In genomic region chr22:38214248-38215056, GRCh38 we compare ENCODE assay signal across 1 cellular context.
TF ChIP-seq lines count a peak whose summit lies in the region.

No MANE protein-coding gene starts in this region.

TF ChIP-seq in K562, 482 proteins besides CTCF, POLR2A, EP300 and RAD21 (continued from another document and continues in another):
- TF ChIP-seq, protein P1, sequence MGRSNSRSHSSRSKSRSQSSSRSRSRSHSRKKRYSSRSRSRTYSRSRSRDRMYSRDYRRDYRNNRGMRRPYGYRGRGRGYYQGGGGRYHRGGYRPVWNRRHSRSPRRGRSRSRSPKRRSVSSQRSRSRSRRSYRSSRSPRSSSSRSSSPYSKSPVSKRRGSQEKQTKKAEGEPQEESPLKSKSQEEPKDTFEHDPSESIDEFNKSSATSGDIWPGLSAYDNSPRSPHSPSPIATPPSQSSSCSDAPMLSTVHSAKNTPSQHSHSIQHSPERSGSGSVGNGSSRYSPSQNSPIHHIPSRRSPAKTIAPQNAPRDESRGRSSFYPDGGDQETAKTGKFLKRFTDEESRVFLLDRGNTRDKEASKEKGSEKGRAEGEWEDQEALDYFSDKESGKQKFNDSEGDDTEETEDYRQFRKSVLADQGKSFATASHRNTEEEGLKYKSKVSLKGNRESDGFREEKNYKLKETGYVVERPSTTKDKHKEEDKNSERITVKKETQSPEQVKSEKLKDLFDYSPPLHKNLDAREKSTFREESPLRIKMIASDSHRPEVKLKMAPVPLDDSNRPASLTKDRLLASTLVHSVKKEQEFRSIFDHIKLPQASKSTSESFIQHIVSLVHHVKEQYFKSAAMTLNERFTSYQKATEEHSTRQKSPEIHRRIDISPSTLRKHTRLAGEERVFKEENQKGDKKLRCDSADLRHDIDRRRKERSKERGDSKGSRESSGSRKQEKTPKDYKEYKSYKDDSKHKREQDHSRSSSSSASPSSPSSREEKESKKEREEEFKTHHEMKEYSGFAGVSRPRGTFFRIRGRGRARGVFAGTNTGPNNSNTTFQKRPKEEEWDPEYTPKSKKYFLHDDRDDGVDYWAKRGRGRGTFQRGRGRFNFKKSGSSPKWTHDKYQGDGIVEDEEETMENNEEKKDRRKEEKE (IDR thresholded peaks at IDR 0.05; ENCODE audit: borderline replicate concordance in 1 of 2, control insufficient read depth in 1 of 2, low read depth in 2 of 2, low read length in 1 of 2): no peak
- TF ChIP-seq RBM34 (IDR thresholded peaks at IDR 0.05; ENCODE audit: borderline replicate concordance, insufficient read depth, low read length) (no peak), BACH1 (tag; IDR thresholded peaks at IDR 0.05) (no peak), ZFP30 (CRISPR knock-in tag; IDR thresholded peaks at IDR 0.05; ENCODE audit: borderline replicate concordance) (no peak), TBP (optimal IDR thresholded peaks at IDR 0.05; ENCODE audit: low read depth, low read length) (no peak), CHD4 (IDR thresholded peaks at IDR 0.05; ENCODE audit: insufficient read depth, insufficient replicate concordance, low read depth, low read length, poor library complexity, severe bottlenecking) (no peak), RB1 (IDR thresholded peaks at IDR 0.05; ENCODE audit: low read depth) (peak; percentile 83; the same call in 1 of the 2 replicates), ZBTB7A (IDR thresholded peaks at IDR 0.05; ENCODE audit: borderline replicate concordance, control insufficient read depth, low read depth, low read length) (no peak), TFAP4 (CRISPR knock-in tag; IDR thresholded peaks at IDR 0.05; ENCODE audit: borderline replicate concordance) (peak; percentile 74), ZNF57 (CRISPR knock-in tag; IDR thresholded peaks at IDR 0.05) (no peak), NBN (IDR thresholded peaks at IDR 0.05; ENCODE audit: low read depth) (no peak), SMARCC2 (IDR thresholded peaks at IDR 0.05; ENCODE audit: low read depth) (no peak), ZBTB8A (IDR thresholded peaks at IDR 0.05; ENCODE audit: partially characterized antibody) (no peak), MTA3 (IDR thresholded peaks at IDR 0.05; ENCODE audit: borderline replicate concordance) (peak; percentile 72; the same call in 1 of the 2 replicates), UBTF (IDR thresholded peaks at IDR 0.05; ENCODE audit: borderline replicate concordance in 1 of 2, low read depth in 2 of 2, low read length in 2 of 2) (0 out of 4 replicates have a peak, but pooled peaks of 1 of the 2 experiments have one; percentile 41), ZFP1 (CRISPR knock-in tag; IDR thresholded peaks at IDR 0.05) (no peak), L3MBTL2 (IDR thresholded peaks at IDR 0.05) (peak; percentile 100), ZBED1 (IDR thresholded peaks at IDR 0.05) (no peak), YY1 (IDR thresholded peaks at IDR 0.05; ENCODE audit: borderline replicate concordance in 1 of 3, control insufficient read depth in 1 of 3, extremely low read depth in 1 of 3, insufficient read depth in 3 of 3, insufficient read length in 1 of 3, insufficient replicate concordance in 2 of 3, low read depth in 1 of 3, low read length in 2 of 3) (peak; percentile 22 to 69 (median 61)), HINFP (tag; conservative IDR thresholded peaks at IDR 0.05; ENCODE audit: low read depth) (no peak), ZZZ3 (IDR thresholded peaks at IDR 0.05) (no peak), NCOA1 (IDR thresholded peaks at IDR 0.05; ENCODE audit: low read depth) (no peak), ZNF41 (CRISPR knock-in tag; conservative IDR thresholded peaks at IDR 0.05) (no peak), ZC3H8 (IDR thresholded peaks at IDR 0.05) (no peak), NONO (IDR thresholded peaks at IDR 0.05; ENCODE audit: low read depth in 2 of 2, low read length in 1 of 2) (peak in 1 of 2 experiments; percentile 65; a peak in 2 of 4 replicates), ARID1B (IDR thresholded peaks at IDR 0.05) (no peak), RBM15 (IDR thresholded peaks at IDR 0.05; ENCODE audit: insufficient read depth, low read length) (no peak), HMGN3 (IDR thresholded peaks at IDR 0.05; ENCODE audit: borderline replicate concordance, extremely low read depth, insufficient read length, low read depth, low read length) (peak; percentile 52), SOX6 (IDR thresholded peaks at IDR 0.05) (peak; percentile 33; the same call in 1 of the 2 replicates), MCM3 (IDR thresholded peaks at IDR 0.05) (no peak), ETS1 (conservative IDR thresholded peaks at IDR 0.05; ENCODE audit: control insufficient read depth, low read depth, low read length) (peak; percentile 45; the same call in 1 of the 2 replicates), KDM5B (IDR thresholded peaks at IDR 0.05; ENCODE audit: insufficient replicate concordance, low read depth, low read length) (peak; percentile 29), ERF (CRISPR knock-in tag; IDR thresholded peaks at IDR 0.05) (peak; percentile 87; the same call in 1 of the 2 replicates), ILF3 (IDR thresholded peaks at IDR 0.05; ENCODE audit: borderline replicate concordance) (no peak), ARID3A (IDR thresholded peaks at IDR 0.05; ENCODE audit: borderline replicate concordance, low read depth, low read length) (no peak)
- TF ChIP-seq, protein P2, sequence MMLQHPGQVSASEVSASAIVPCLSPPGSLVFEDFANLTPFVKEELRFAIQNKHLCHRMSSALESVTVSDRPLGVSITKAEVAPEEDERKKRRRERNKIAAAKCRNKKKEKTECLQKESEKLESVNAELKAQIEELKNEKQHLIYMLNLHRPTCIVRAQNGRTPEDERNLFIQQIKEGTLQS (IDR thresholded peaks at IDR 0.05): no peak
- TF ChIP-seq, protein P2 (CRISPR knock-in tag; conservative IDR thresholded peaks at IDR 0.05): no peak
- TF ChIP-seq, protein P3, sequence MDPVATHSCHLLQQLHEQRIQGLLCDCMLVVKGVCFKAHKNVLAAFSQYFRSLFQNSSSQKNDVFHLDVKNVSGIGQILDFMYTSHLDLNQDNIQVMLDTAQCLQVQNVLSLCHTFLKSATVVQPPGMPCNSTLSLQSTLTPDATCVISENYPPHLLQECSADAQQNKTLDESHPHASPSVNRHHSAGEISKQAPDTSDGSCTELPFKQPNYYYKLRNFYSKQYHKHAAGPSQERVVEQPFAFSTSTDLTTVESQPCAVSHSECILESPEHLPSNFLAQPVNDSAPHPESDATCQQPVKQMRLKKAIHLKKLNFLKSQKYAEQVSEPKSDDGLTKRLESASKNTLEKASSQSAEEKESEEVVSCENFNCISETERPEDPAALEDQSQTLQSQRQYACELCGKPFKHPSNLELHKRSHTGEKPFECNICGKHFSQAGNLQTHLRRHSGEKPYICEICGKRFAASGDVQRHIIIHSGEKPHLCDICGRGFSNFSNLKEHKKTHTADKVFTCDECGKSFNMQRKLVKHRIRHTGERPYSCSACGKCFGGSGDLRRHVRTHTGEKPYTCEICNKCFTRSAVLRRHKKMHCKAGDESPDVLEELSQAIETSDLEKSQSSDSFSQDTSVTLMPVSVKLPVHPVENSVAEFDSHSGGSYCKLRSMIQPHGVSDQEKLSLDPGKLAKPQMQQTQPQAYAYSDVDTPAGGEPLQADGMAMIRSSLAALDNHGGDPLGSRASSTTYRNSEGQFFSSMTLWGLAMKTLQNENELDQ (CRISPR knock-in tag; IDR thresholded peaks at IDR 0.05; ENCODE audit: borderline replicate concordance): no peak
- TF ChIP-seq, protein P4, sequence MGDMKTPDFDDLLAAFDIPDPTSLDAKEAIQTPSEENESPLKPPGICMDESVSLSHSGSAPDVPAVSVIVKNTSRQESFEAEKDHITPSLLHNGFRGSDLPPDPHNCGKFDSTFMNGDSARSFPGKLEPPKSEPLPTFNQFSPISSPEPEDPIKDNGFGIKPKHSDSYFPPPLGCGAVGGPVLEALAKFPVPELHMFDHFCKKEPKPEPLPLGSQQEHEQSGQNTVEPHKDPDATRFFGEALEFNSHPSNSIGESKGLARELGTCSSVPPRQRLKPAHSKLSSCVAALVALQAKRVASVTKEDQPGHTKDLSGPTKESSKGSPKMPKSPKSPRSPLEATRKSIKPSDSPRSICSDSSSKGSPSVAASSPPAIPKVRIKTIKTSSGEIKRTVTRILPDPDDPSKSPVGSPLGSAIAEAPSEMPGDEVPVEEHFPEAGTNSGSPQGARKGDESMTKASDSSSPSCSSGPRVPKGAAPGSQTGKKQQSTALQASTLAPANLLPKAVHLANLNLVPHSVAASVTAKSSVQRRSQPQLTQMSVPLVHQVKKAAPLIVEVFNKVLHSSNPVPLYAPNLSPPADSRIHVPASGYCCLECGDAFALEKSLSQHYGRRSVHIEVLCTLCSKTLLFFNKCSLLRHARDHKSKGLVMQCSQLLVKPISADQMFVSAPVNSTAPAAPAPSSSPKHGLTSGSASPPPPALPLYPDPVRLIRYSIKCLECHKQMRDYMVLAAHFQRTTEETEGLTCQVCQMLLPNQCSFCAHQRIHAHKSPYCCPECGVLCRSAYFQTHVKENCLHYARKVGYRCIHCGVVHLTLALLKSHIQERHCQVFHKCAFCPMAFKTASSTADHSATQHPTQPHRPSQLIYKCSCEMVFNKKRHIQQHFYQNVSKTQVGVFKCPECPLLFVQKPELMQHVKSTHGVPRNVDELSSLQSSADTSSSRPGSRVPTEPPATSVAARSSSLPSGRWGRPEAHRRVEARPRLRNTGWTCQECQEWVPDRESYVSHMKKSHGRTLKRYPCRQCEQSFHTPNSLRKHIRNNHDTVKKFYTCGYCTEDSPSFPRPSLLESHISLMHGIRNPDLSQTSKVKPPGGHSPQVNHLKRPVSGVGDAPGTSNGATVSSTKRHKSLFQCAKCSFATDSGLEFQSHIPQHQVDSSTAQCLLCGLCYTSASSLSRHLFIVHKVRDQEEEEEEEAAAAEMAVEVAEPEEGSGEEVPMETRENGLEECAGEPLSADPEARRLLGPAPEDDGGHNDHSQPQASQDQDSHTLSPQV (IDR thresholded peaks at IDR 0.05): peak; percentile 94
- TF ChIP-seq, protein P5, sequence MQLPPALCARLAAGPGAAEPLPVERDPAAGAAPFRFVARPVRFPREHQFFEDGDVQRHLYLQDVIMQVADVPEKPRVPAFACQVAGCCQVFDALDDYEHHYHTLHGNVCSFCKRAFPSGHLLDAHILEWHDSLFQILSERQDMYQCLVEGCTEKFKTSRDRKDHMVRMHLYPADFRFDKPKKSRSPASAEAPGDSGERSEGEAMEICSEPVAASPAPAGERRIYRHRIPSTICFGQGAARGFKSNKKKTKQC (CRISPR knock-in tag; IDR thresholded peaks at IDR 0.05): peak; percentile 61; the same call in 1 of the 2 replicates
